In genomic region chr7:156892821-156893706, GRCh38 we compare ENCODE assay signal across 8 cellular contexts. TPM values are rescaled to one million over a fixed set of nuclear protein-coding genes. Genes with fewer than 3 reads are reported as not detected.
DNase-seq lines count a peak whose midpoint lies in the region; ATAC-seq and TF ChIP-seq lines count a peak whose summit lies in the region.

Gene LMBR1 (minus strand): TSS chr7:156893183. CDS start chr7:156892993, 190 bp downstream.

- DNase-seq in NCI-H1417 treated with DMSO at 0.1 percent for 48 hours (lab: John Stamatoyannopoulos, UW): peak; percentile 79
- peak; percentile 90 for DNase-seq in SW480 (ENCODE audit: low spot score)
- DNase-seq in adipocyte (ENCODE audit: low read depth): peak; percentile 97
- DNase-seq in cardiac septum (ENCODE audit: low spot score): peak; percentile 96
- DNase-seq in pons (ENCODE audit: low spot score): peak; percentile 88
- peak; percentile 96 for DNase-seq in type B pancreatic cell (ENCODE audit: extremely low spot score, unreplicated experiment)

- no peaks in the 10 kb centered on the region for H3K9me3 ChIP-seq in adipocyte (ENCODE audit: control insufficient read depth, low read length)

- peak; percentile 70 for ATAC-seq in HG02763 (IDR thresholded peaks at IDR 0.05; ENCODE audit: unreplicated experiment)

- H3K27ac Mint-ChIP-seq in type B pancreatic cell: peak within 1 kb of the TSS; percentile 90

- H3K4me1 ChIP-seq in adipocyte (ENCODE audit: control insufficient read depth, insufficient read depth, low read length): peaks cover 17% of the 10 kb centered on the region

- peak within 1 kb of the TSS; percentile 97 for H3K4me3 ChIP-seq in adipocyte (ENCODE audit: low read length)

- peak; percentile 59 for TF ChIP-seq CTCF in GM12874 (IDR thresholded peaks at IDR 0.05; ENCODE audit: insufficient read depth, low read depth, low read length)
- peak; percentile 82 for TF ChIP-seq CTCF in type B pancreatic cell (conservative IDR thresholded peaks at IDR 0.05)

- H3K9me3 Mint-ChIP-seq in type B pancreatic cell: no peaks in the 10 kb centered on the region

- H3K4me3 Mint-ChIP-seq in type B pancreatic cell: peak within 1 kb of the TSS; percentile 94

- no peaks in the 10 kb centered on the region for H3K27me3 Mint-ChIP-seq in type B pancreatic cell

- no peaks in the 10 kb centered on the region for H3K36me3 ChIP-seq in adipocyte (ENCODE audit: control insufficient read depth, insufficient read depth, low read length, severe bottlenecking)

- no peaks in the 10 kb centered on the region for H3K27me3 ChIP-seq in adipocyte (replicated peaks; ENCODE audit: control insufficient read depth, insufficient read depth, low read length)

- H3K36me3 Mint-ChIP-seq in type B pancreatic cell: no peaks in the 10 kb centered on the region

- intact Hi-C loops in cardiac septum (cut with DNase I): no loop called here

- no peaks in the 10 kb centered on the region for H3K4me1 Mint-ChIP-seq in type B pancreatic cell (ENCODE audit: unreplicated experiment)

- peak within 1 kb of the TSS; percentile 92 for H3K9ac ChIP-seq in adipocyte (ENCODE audit: low read length)

RNA-seq across cellular contexts. Expression of gene LMBR1, which starts in this region (rescaled TPM):
- 40.3 TPM for total RNA-seq in cardiac septum
- 69.1 and 74.1 TPM in 2 replicates for total RNA-seq in type B pancreatic cell (ENCODE audit: low replicate concordance)

Comparison
In these comparisons a context has a peak if more than half of its experiments do, and no peak if none do; other contexts are left out.
1. Peak in every context shown above with its lines: DNase-seq, ATAC-seq and H3K4me3 ChIP-seq.